In the genomic region with DNA sequence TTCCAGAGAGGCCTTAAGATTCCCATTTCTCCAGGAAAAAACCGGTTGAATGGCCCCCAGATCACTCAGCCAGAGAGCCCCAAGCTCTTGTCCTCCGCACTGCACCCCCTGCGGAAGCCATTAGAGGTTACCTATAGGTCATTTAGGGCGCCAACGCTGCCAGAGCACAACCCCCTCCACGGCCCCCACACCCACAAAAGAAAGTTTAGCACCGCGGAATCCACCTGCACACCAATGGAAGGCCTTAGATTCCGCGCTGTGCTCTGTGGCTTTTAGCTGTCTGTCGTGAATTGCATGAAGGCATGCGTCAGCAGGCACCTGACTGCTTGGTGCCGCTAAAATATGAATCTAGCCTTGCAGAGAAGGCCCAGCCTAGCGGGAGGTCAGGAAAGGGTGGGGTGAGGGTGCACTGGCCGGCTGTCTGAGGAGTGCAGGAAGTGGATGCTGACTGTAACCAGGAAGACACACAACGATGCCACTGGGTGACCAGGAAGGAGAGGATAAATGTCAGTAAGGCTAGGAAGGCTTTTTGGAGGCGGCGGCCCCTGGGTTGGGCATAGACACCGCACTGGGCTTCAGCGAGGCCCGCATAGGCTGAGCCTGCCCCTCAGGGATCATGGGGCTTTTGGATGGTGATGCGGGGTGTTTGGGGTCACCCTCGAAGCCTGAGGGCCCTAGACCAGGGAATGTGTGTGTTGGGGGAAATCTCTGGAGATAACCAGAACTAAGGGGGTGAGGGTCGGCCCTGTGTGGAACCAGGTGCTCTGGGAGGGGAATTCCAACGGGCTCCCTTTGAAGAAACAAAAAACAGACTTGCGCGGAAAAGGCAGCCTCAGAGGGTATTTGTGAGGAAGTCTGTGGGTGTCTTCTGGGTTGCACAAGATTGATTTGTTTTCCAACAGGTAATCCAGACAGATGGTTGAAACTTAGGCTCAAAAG, we compare ENCODE assay signal across 8 cellular contexts. TPM values are rescaled to one million over a fixed set of nuclear protein-coding genes. Genes with fewer than 3 reads are reported as not detected.
DNase-seq lines count a peak whose midpoint lies in the region; ATAC-seq and TF ChIP-seq lines count a peak whose summit lies in the region.

No MANE protein-coding gene starts in this region.

- peak overlapping the region; percentile 90 for H3K27ac Mint-ChIP-seq in activated T-helper 17 cell treated with anti-CD3 and anti-CD28 coated beads, Interleukin-2, amount 50 U/mL, for 72 hours

- peak; percentile 4 for DNase-seq in NCI-H2171 treated with DMSO at 0.1 percent for 48 hours (lab: John Stamatoyannopoulos, UW)
- no peak for DNase-seq in NCI-H2171 (lab: John Stamatoyannopoulos, UW)
- peak; percentile 38 for DNase-seq in left kidney (ENCODE audit: low read depth, low spot score)
- DNase-seq in stimulated activated CD8-positive, alpha-beta memory T cell treated with anti-CD3 and anti-CD28 coated beads, Interleukin-15, amount 100 ng/mL, for 4 hours (ENCODE audit: low read depth in 2 of 2), result peak; percentile 37 to 73
- no peak for DNase-seq in NCI-H1048 (lab: John Stamatoyannopoulos, UW)

- H3K27ac ChIP-seq in OCI-LY3 (ENCODE audit: low read length), result peak overlapping the region; percentile 86

- peaks cover 43% of the 10 kb centered on the region for H3K4me1 ChIP-seq in OCI-LY3 (ENCODE audit: low read length)

- no peaks in the 10 kb centered on the region for H3K27me3 Mint-ChIP-seq in activated T-helper 17 cell treated with anti-CD3 and anti-CD28 coated beads, Interleukin-2, amount 50 U/mL, for 72 hours

- peaks cover 28% of the 10 kb centered on the region for H3K4me1 Mint-ChIP-seq in activated T-helper 17 cell treated with anti-CD3 and anti-CD28 coated beads, Interleukin-2, amount 50 U/mL, for 72 hours

- peak; percentile 69 for ATAC-seq in activated T-helper 17 cell treated with anti-CD3 and anti-CD28 coated beads, Interleukin-2, amount 50 U/mL, for 72 hours (replicated peaks)
- no peak for ATAC-seq in HG03025 (IDR thresholded peaks at IDR 0.05; ENCODE audit: low FRiP score, unreplicated experiment)

- peak overlapping the region; percentile 94 for H3K9ac ChIP-seq in OCI-LY3 (ENCODE audit: low read length)

- H4K20me1 ChIP-seq in OCI-LY3 (ENCODE audit: insufficient read depth, low read length), result peaks cover 27% of the 10 kb centered on the region

- peak overlapping the region; percentile 89 for H3K4me3 ChIP-seq in OCI-LY3 (ENCODE audit: low read length)

- H3K4me3 Mint-ChIP-seq in activated T-helper 17 cell treated with anti-CD3 and anti-CD28 coated beads, Interleukin-2, amount 50 U/mL, for 72 hours, result peak overlapping the region; percentile 89

- no peaks in the 10 kb centered on the region for H3K9me3 ChIP-seq in OCI-LY3 (ENCODE audit: insufficient read depth, low read length)

- no peaks in the 10 kb centered on the region for H3K27me3 ChIP-seq in OCI-LY3 (ENCODE audit: low read depth, low read length)

- H3K4me2 ChIP-seq in OCI-LY3 (ENCODE audit: low read length), result peak overlapping the region; percentile 97

- TF ChIP-seq CTCF in OCI-LY3 (IDR thresholded peaks at IDR 0.05; ENCODE audit: low read depth, low read length), result no peak

- H3K36me3 Mint-ChIP-seq in activated T-helper 17 cell treated with anti-CD3 and anti-CD28 coated beads, Interleukin-2, amount 50 U/mL, for 72 hours (ENCODE audit: low read depth), result peaks cover 39% of the 10 kb centered on the region

- H3K79me2 ChIP-seq in OCI-LY3 (ENCODE audit: low read length), result peaks cover 47% of the 10 kb centered on the region

- H3K9me3 Mint-ChIP-seq in activated T-helper 17 cell treated with anti-CD3 and anti-CD28 coated beads, Interleukin-2, amount 50 U/mL, for 72 hours, result no peaks in the 10 kb centered on the region

- peaks cover 20% of the 10 kb centered on the region for H3K36me3 ChIP-seq in OCI-LY3 (replicated peaks; ENCODE audit: low read depth, low read length)

- H2AFZ ChIP-seq in OCI-LY3 (ENCODE audit: low read depth, low read length), result peak overlapping the region; percentile 87

RNA-seq across cellular contexts. Expression of a gene that starts 1.0 kb away (rescaled TPM):
- 100 to 1,000 TPM in 1 of 2 donors, 10 to 100 TPM in 1; 86.9 to 146 TPM for total RNA-seq in activated T-helper 17 cell treated with anti-CD3 and anti-CD28 coated beads, Interleukin-2, amount 50 U/mL, for 72 hours

RNA-seq across cellular contexts. Expression of a gene that starts 59.0 kb away (rescaled TPM):
- 1 to 10 TPM; 3.6 to 5.4 TPM for total RNA-seq in activated T-helper 17 cell treated with anti-CD3 and anti-CD28 coated beads, Interleukin-2, amount 50 U/mL, for 72 hours

Comparison
In these comparisons a context has a peak if more than half of its experiments do, and no peak if none do; other contexts are left out.
1. DNase-seq: peak in NCI-H2171 treated with DMSO at 0.1 percent for 48 hours (single experiment), left kidney (single experiment) and stimulated activated CD8-positive, alpha-beta memory T cell treated with anti-CD3 and anti-CD28 coated beads, Interleukin-15, amount 100 ng/mL, for 4 hours (2 of 2); none in NCI-H2171 (single experiment) and NCI-H1048 (single experiment).